ENCODE assay signal across 28 cellular contexts in genomic region chr2:103638978-103639377, GRCh38.
"Had no signal": no experiment of that assay in that cellular context is flagged by ENCODE, and none has a peak within 500 bp of the region (broad histone marks: within the 10 kb centered on the region; RNA-seq: fewer than 3 reads in every experiment).

No MANE protein-coding gene starts in this region.

- H3K9me3 ChIP-seq: colonic mucosa, esophagus muscularis mucosa, esophagus squamous epithelium, gastrocnemius medialis, gastroesophageal sphincter, heart left ventricle had no signal

- H3K36me3 ChIP-seq: colonic mucosa, esophagus muscularis mucosa, esophagus squamous epithelium, gastrocnemius medialis, gastroesophageal sphincter, heart left ventricle, heart right ventricle had no signal

- FAIRE-seq: colon, endometrium, endothelial cell of umbilical vein, frontal cortex had no signal

- H3K4me1 ChIP-seq: colonic mucosa, esophagus muscularis mucosa, esophagus squamous epithelium, foreskin keratinocyte, gastrocnemius medialis, gastroesophageal sphincter, heart left ventricle, heart right ventricle had no signal

- H3K27ac ChIP-seq: colonic mucosa, coronary artery, dorsolateral prefrontal cortex, epithelial cell of prostate, esophagus muscularis mucosa, esophagus squamous epithelium, foreskin keratinocyte, gastrocnemius medialis, gastroesophageal sphincter, heart left ventricle, heart right ventricle had no signal

- ATAC-seq: effector memory CD8-positive, alpha-beta T cell; esophagus mucosa; foreskin keratinocyte; gastrocnemius medialis; gastroesophageal sphincter; heart left ventricle; heart right ventricle had no signal

- DNase-seq: colonic mucosa; cortex of kidney; dermis blood vessel endothelial cell; dorsolateral prefrontal cortex; effector CD4-positive, alpha-beta T cell; effector CD8-positive, alpha-beta T cell; effector memory CD4-positive, alpha-beta T cell; effector memory CD8-positive, alpha-beta T cell; endodermal cell; erythroblast; esophagus squamous epithelium; foreskin fibroblast; foreskin keratinocyte; foreskin melanocyte; gastrocnemius medialis; glutamatergic neuron; head of caudate nucleus; heart left ventricle; heart right ventricle had no signal

- H3K27me3 ChIP-seq: colonic mucosa, esophagus muscularis mucosa, esophagus squamous epithelium, foreskin keratinocyte, gastrocnemius medialis, gastroesophageal sphincter, heart left ventricle, heart right ventricle had no signal

- H3K4me3 ChIP-seq: colonic mucosa, coronary artery, dorsolateral prefrontal cortex, esophagus muscularis mucosa, esophagus squamous epithelium, gastrocnemius medialis, gastroesophageal sphincter, heart left ventricle, heart right ventricle had no signal
